28 cellular contexts compared by ENCODE assay signal in genomic region chr1:185501099-185501498, GRCh38.
"Had no signal": no experiment of that assay in that cellular context is flagged by ENCODE, and none has a peak within 500 bp of the region (broad histone marks: within the 10 kb centered on the region; RNA-seq: fewer than 3 reads in every experiment).

No MANE protein-coding gene starts in this region.

- H3K27me3 Mint-ChIP-seq: natural killer cell treated with Interleukin-12 subunit alpha and Interleukin-12 subunit beta and Interleukin-15 and Interleukin-18, amount 100 ng/mL, for 72 hours; stimulated activated naive CD8-positive, alpha-beta T cell treated with anti-CD3 and anti-CD28 coated beads, Interleukin-15, Interleukin-2, amounts not matched to agents 100 ng/mL and 50 ng/mL, for 24 hours had no signal

- H3K27me3 ChIP-seq: ovary, stomach, thyroid gland, tibial nerve, upper lobe of left lung, vagina had no signal

- H3K36me3 ChIP-seq: ovary, stomach, thoracic aorta, thyroid gland, tibial nerve, upper lobe of left lung, vagina had no signal

- H3K27ac ChIP-seq: ovary, parathyroid adenoma, psoas muscle, stomach, thoracic aorta, thyroid gland, tibial nerve, upper lobe of left lung, vagina had no signal

- H3K36me3 Mint-ChIP-seq: stimulated activated effector memory CD8-positive, alpha-beta T cell treated with anti-CD3 and anti-CD28 coated beads, Interleukin-12 subunit alpha, Interleukin-12 subunit beta, amount 100 ng/mL, for 72 hours; stimulated activated naive B cell treated with anti-CD40 and anti-IgM and Interleukin-4, amounts not matched to agents 10 μg/mL and 1 μg/mL and 100 μg/mL, for 72 hours had no signal

- ATAC-seq: naive thymus-derived CD8-positive, alpha-beta T cell; natural killer cell treated with Interleukin-12 subunit alpha and Interleukin-12 subunit beta and Interleukin-15 and Interleukin-18, amount 100 ng/mL, for 72 hours; psoas muscle; right cardiac atrium; sciatic nerve had no signal

- H3K79me2 ChIP-seq: parathyroid adenoma had no signal

- H3K27ac Mint-ChIP-seq: nephron progenitor cell; progenitor cell of endocrine pancreas; stimulated activated naive B cell treated with anti-CD40 and anti-IgM and Interleukin-4, amounts not matched to agents 10 μg/mL and 1 μg/mL and 100 μg/mL, for 72 hours; stimulated activated naive CD8-positive, alpha-beta T cell treated with anti-CD3 and anti-CD28 coated beads, Interleukin-15, Interleukin-2, amounts not matched to agents 100 ng/mL and 50 ng/mL, for 24 hours had no signal

- H3K9me3 Mint-ChIP-seq: stimulated activated naive CD8-positive, alpha-beta T cell treated with anti-CD3 and anti-CD28 coated beads, Interleukin-15, Interleukin-2, amounts not matched to agents 100 ng/mL and 50 ng/mL, for 24 hours had no signal

- H3K9ac ChIP-seq: parathyroid adenoma had no signal

- H2AFZ ChIP-seq: parathyroid adenoma had no signal

- DNase-seq: naive thymus-derived CD8-positive, alpha-beta T cell; nephron progenitor cell; occipital lobe; ovary; posterior cingulate gyrus; psoas muscle; right cardiac atrium; stimulated activated CD4-positive, alpha-beta T cell treated with anti-CD3 and anti-CD28 coated beads, Interleukin-15, amount 100 ng/mL, for 24 hours; stimulated activated CD4-positive, alpha-beta T cell treated with anti-CD3 and anti-CD28 coated beads, Interleukin-2, amount 100 ng/mL, for 24 hours; stimulated activated CD4-positive, alpha-beta T cell treated with anti-CD3 and anti-CD28 coated beads, Interleukin-2, amount 100 ng/mL, for 48 hours; stimulated activated CD4-positive, alpha-beta T cell treated with anti-CD3 and anti-CD28 coated beads, Interleukin-4, amount 100 ng/mL, for 24 hours; stimulated activated naive B cell treated with anti-CD40 and anti-IgM and Interleukin-4, amounts not matched to agents 10 μg/mL and 1 μg/mL and 100 μg/mL, for 72 hours; stimulated activated naive CD4-positive, alpha-beta T cell treated with Interleukin-2 at 50 U/mL for 16 hours; stomach; thyroid gland; trophoblast cell; upper lobe of left lung had no signal

- H3K4me3 ChIP-seq: ovary, psoas muscle, skin epidermis, stomach, thoracic aorta, thyroid gland, tibial nerve, upper lobe of left lung, vagina had no signal

- H3K4me1 Mint-ChIP-seq: nephron progenitor cell had no signal

- H3K9me3 ChIP-seq: ovary, thyroid gland, upper lobe of left lung had no signal

- H3K4me3 Mint-ChIP-seq: naive thymus-derived CD8-positive, alpha-beta T cell; natural killer cell treated with Interleukin-12 subunit alpha and Interleukin-12 subunit beta and Interleukin-15 and Interleukin-18, amount 100 ng/mL, for 72 hours; nephron progenitor cell; neural crest cell; stimulated activated naive B cell treated with anti-CD40 and anti-IgM and Interleukin-4, amounts not matched to agents 10 μg/mL and 1 μg/mL and 100 μg/mL, for 72 hours; stimulated activated naive CD8-positive, alpha-beta T cell treated with anti-CD3 and anti-CD28 coated beads, Interleukin-15, Interleukin-2, amounts not matched to agents 100 ng/mL and 50 ng/mL, for 24 hours had no signal

- H3K4me1 ChIP-seq: parathyroid adenoma, psoas muscle, stomach, thyroid gland, tibial nerve, upper lobe of left lung, vagina had no signal
